ENCODE assay signal across 17 cellular contexts in the genomic region with DNA sequence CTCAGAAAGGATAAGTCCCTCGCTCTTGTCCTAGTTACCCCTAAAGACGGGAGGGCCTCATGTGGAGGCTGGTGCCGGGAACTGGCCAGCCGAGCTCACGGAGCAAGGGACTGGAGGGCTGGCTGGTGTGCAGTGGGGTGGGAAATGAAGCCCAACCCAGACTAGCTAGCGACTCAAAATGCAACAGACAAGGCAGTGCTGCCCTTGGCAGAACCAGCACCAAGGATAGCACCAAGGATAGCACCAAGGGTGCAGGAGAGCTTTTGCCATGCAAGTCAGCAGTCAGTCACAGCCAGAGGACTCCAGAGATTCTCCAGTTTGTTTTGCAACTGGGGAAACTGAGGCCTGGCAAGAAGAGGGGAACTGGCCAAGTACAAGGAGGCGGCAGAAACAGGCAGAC. TPM values are rescaled to one million over a fixed set of nuclear protein-coding genes. Genes with fewer than 3 reads are reported as not detected.
DNase-seq lines count a peak whose midpoint lies in the region; ATAC-seq and TF ChIP-seq lines count a peak whose summit lies in the region.
"Had no signal": no experiment of that assay in that cellular context is flagged by ENCODE, and none has a peak within 500 bp of the region (broad histone marks: within the 10 kb centered on the region; RNA-seq: fewer than 3 reads in every experiment).

No MANE protein-coding gene starts in this region.

- H2AFZ ChIP-seq in PC-3 (ENCODE audit: low read length) = no peak overlapping the region
- H2AFZ ChIP-seq in mesenchymal stem cell (ENCODE audit: low read depth, low read length) = no peak overlapping the region

- H4K91ac ChIP-seq in mesenchymal stem cell (ENCODE audit: low read length) = no peak overlapping the region

- H3K18ac ChIP-seq in mesenchymal stem cell (ENCODE audit: low read depth in 1 of 2, low read length in 2 of 2) = no peak overlapping the region

- no peaks in the 10 kb centered on the region for H3K79me2 ChIP-seq in PC-3 (ENCODE audit: low read length)

- H3K14ac ChIP-seq in mesenchymal stem cell (ENCODE audit: low read length in 2 of 2) = no peak overlapping the region

- H4K20me1 ChIP-seq in PC-3 (ENCODE audit: low read length) = no peaks in the 10 kb centered on the region
- H4K20me1 ChIP-seq: BLaER1 treated with 17β-estradiol and CSF1 and Interleukin-3, amounts not matched to agents 10 nM and 100 nM had no signal

- H2AK5ac ChIP-seq in mesenchymal stem cell (ENCODE audit: low read length, severe bottlenecking) = no peak overlapping the region

- H2BK12ac ChIP-seq in mesenchymal stem cell (ENCODE audit: low read length in 2 of 2) = no peak overlapping the region

- H2BK15ac ChIP-seq in mesenchymal stem cell (ENCODE audit: low read depth, poor library complexity, severe bottlenecking) = no peak overlapping the region

- no peaks in the 10 kb centered on the region for H3K79me1 ChIP-seq in mesenchymal stem cell (replicated peaks; ENCODE audit: low read length, poor library complexity, severe bottlenecking)

- no peak overlapping the region for H4K8ac ChIP-seq in mesenchymal stem cell (ENCODE audit: low read length)

- H3K4me3 ChIP-seq in PC-3 (ENCODE audit: low read length) (no peak overlapping the region), choroid plexus epithelial cell (ENCODE audit: low read depth, low read length) (no peak overlapping the region), mesenchymal stem cell (ENCODE audit: insufficient read depth in 1 of 2, low read depth in 1 of 2, low read length in 2 of 2) (no peak overlapping the region)
- H3K4me3 ChIP-seq: BLaER1 treated with 17β-estradiol and CSF1 and Interleukin-3, amounts not matched to agents 10 nM and 100 nM; mucosa of descending colon had no signal

- DNase-seq in ELR (ENCODE audit: low read depth) (peak; percentile 36), PC-3 (peak; percentile 33), choroid plexus epithelial cell (ENCODE audit: low read depth) (peak; percentile 67), mesenchymal stem cell (peak; percentile 50), occipital lobe (lab: John Stamatoyannopoulos, UW) (no peak)
- DNase-seq in stimulated activated CD4-positive, alpha-beta T cell treated with anti-CD3 and anti-CD28 coated beads, Interleukin-2, amount 100 ng/mL, for 24 hours = no peak
- no peak for DNase-seq in stimulated activated CD4-positive, alpha-beta T cell treated with anti-CD3 and anti-CD28 coated beads, Interleukin-4, amount 100 ng/mL, for 24 hours
- no peak for DNase-seq in NK-92 treated with Interleukin-12 subunit alpha and Interleukin-12 subunit beta, amount 100 ng/mL, for 24 hours (lab: John Stamatoyannopoulos, UW)
- DNase-seq: activated CD8-positive, alpha-beta T cell treated with anti-CD3 and anti-CD28 coated beads for 36 hours; effector memory CD4-positive, alpha-beta T cell; kidney; MV-4-11; NCI-H774; substantia nigra had no signal

- TF ChIP-seq CTCF in PC-3 (conservative IDR thresholded peaks at IDR 0.05; ENCODE audit: low read depth, low read length) (no peak), choroid plexus epithelial cell (conservative IDR thresholded peaks at IDR 0.05; ENCODE audit: low read depth, low read length) (no peak)

- WGBS in mesenchymal stem cell = 64% methylated on average over 7 of the region's 7 CpGs

- H3K9me3 ChIP-seq in PC-3 (ENCODE audit: low read length) = no peaks in the 10 kb centered on the region
- H3K9me3 ChIP-seq in mesenchymal stem cell (ENCODE audit: control insufficient read depth, low read length) = no peaks in the 10 kb centered on the region
- H3K9me3 ChIP-seq: BLaER1 treated with 17β-estradiol and CSF1 and Interleukin-3, amounts not matched to agents 10 nM and 100 nM; mucosa of descending colon had no signal

- ATAC-seq in PC-3 = no peak
- ATAC-seq: activated CD8-positive, alpha-beta T cell treated with anti-CD3 and anti-CD28 coated beads for 36 hours; activated T-helper 17 cell treated with anti-CD3 and anti-CD28 coated beads, Interleukin-2, amount 50 U/mL, for 72 hours; mucosa of descending colon had no signal

- POLR2A ChIA-PET in PC-3 (lab: Charles Lee; ENCODE audit: unreplicated experiment) = no interaction called here

- CTCF ChIA-PET in PC-3 (lab: Charles Lee) = no interaction called here

- H2BK120ac ChIP-seq in mesenchymal stem cell (ENCODE audit: low read depth, low read length) = no peak overlapping the region

- H2BK5ac ChIP-seq in mesenchymal stem cell (ENCODE audit: low read depth, low read length, poor library complexity, severe bottlenecking) = no peak overlapping the region

- H3K9ac ChIP-seq in PC-3 (ENCODE audit: low read length) (no peak overlapping the region), mesenchymal stem cell (ENCODE audit: low read length) (no peak overlapping the region)
- H3K9ac ChIP-seq: BLaER1 treated with 17β-estradiol and CSF1 and Interleukin-3, amounts not matched to agents 10 nM and 100 nM had no signal

- intact Hi-C loops in PC-3 (cut with micrococcal nuclease) = no loop called here

- H3K36me3 ChIP-seq in PC-3 (ENCODE audit: low read depth, low read length) = no peaks in the 10 kb centered on the region
- H3K36me3 ChIP-seq in mesenchymal stem cell (ENCODE audit: control insufficient read depth in 1 of 2, insufficient read depth in 2 of 2, low read depth in 1 of 2, low read length in 2 of 2) = no peaks in the 10 kb centered on the region
- H3K36me3 ChIP-seq: BLaER1 treated with 17β-estradiol and CSF1 and Interleukin-3, amounts not matched to agents 10 nM and 100 nM had no signal

- H3K23ac ChIP-seq in mesenchymal stem cell (ENCODE audit: low read length in 2 of 2) = no peak overlapping the region

- H3F3A ChIP-seq in PC-3 (ENCODE audit: low read length, unreplicated experiment) = no peaks in the 10 kb centered on the region

- H3K27me3 ChIP-seq in PC-3 (ENCODE audit: low read length) (no peaks in the 10 kb centered on the region), mesenchymal stem cell (ENCODE audit: control insufficient read depth in 1 of 2, insufficient read depth in 1 of 2, low read length in 2 of 2) (no peaks in the 10 kb centered on the region)
- H3K27me3 ChIP-seq: BLaER1 treated with 17β-estradiol and CSF1 and Interleukin-3, amounts not matched to agents 10 nM and 100 nM had no signal

- H3K4ac ChIP-seq in mesenchymal stem cell (ENCODE audit: low read depth in 1 of 2, low read length in 2 of 2) = no peak overlapping the region

- H3K4me1 ChIP-seq in PC-3 (ENCODE audit: insufficient read depth, low read length) (peaks cover 14% of the 10 kb centered on the region), mesenchymal stem cell (ENCODE audit: control insufficient read depth, insufficient read depth, low read depth, low read length) (peaks cover 11% of the 10 kb centered on the region)

- no TSS peak for BruUV-seq in PC-3 (replicated peaks; lab: Mats Ljungman, UMichigan)

- no peaks in the 10 kb centered on the region for H3K9me2 ChIP-seq in PC-3 (replicated peaks; ENCODE audit: low read length)

- H3K4me2 ChIP-seq in PC-3 (ENCODE audit: low read length) (no peak overlapping the region), mesenchymal stem cell (ENCODE audit: low read length, poor library complexity, severe bottlenecking) (no peak overlapping the region)
- H3K4me2 ChIP-seq: BLaER1 treated with 17β-estradiol and CSF1 and Interleukin-3, amounts not matched to agents 10 nM and 100 nM had no signal

- H3K27ac ChIP-seq in PC-3 (ENCODE audit: low read length) (no peak overlapping the region), mesenchymal stem cell (ENCODE audit: low read length, poor library complexity, severe bottlenecking) (no peak overlapping the region)
- H3K27ac ChIP-seq: BLaER1 treated with 17β-estradiol and CSF1 and Interleukin-3, amounts not matched to agents 10 nM and 100 nM had no signal

RNA-seq across cellular contexts. Expression of gene BATF2, which starts 6.5 kb away (rescaled TPM):
- total RNA-seq in PC-3 (2014; rRNA removed) = 0.52 TPM in 1 of 2 replicates, not detected in the other
- polyA plus RNA-seq in mesenchymal stem cell (2013, experiment 1 of 2) = 2.2 TPM
- polyA plus RNA-seq in mesenchymal stem cell (2013, experiment 2 of 2) = 2.3 TPM
- not detected for total RNA-seq in occipital lobe
- total RNA-seq: activated CD8-positive, alpha-beta T cell treated with anti-CD3 and anti-CD28 coated beads for 36 hours had no signal

RNA-seq across cellular contexts. Expression of gene ARL2, which starts 10.7 kb away (rescaled TPM):
- total RNA-seq in PC-3 (2014; rRNA removed) (86.0 and 107 TPM in 2 replicates), occipital lobe (31.2 TPM)
- 86.1 TPM for polyA plus RNA-seq in mesenchymal stem cell (2013, experiment 1 of 2)
- polyA plus RNA-seq in mesenchymal stem cell (2013, experiment 2 of 2) = 84.5 TPM

RNA-seq across cellular contexts. Expression of gene SNX15, which starts 24.0 kb away (rescaled TPM):
- 15.1 and 40.4 TPM in 2 replicates for total RNA-seq in PC-3 (2014; rRNA removed)
- polyA plus RNA-seq in mesenchymal stem cell (2013, experiment 1 of 2) = 18.5 TPM
- polyA plus RNA-seq in mesenchymal stem cell (2013, experiment 2 of 2) = 17.5 TPM
- 19.0 TPM for total RNA-seq in occipital lobe

RNA-seq across cellular contexts. Expression of gene MAJIN, which starts 31.4 kb away (rescaled TPM):
- total RNA-seq in PC-3 (2014; rRNA removed) = not detected in 2 replicates
- polyA plus RNA-seq in mesenchymal stem cell (2013, experiment 1 of 2) = not detected
- polyA plus RNA-seq in mesenchymal stem cell (2013, experiment 2 of 2) = not detected
- not detected for total RNA-seq in occipital lobe
- total RNA-seq: activated CD8-positive, alpha-beta T cell treated with anti-CD3 and anti-CD28 coated beads for 36 hours; kidney; mucosa of descending colon had no signal

RNA-seq across cellular contexts. Expression of gene SAC3D1, which starts 37.7 kb away (rescaled TPM):
- total RNA-seq in PC-3 (2014; rRNA removed) = 61.0 and 82.0 TPM in 2 replicates
- polyA plus RNA-seq in mesenchymal stem cell (2013, experiment 1 of 2) = 8.2 TPM
- polyA plus RNA-seq in mesenchymal stem cell (2013, experiment 2 of 2) = 8.5 TPM
- 8.7 TPM for total RNA-seq in occipital lobe

Comparison
In these comparisons a context has a peak if more than half of its experiments do, and no peak if none do; other contexts are left out.
1. DNase-seq: peak in ELR (single experiment), PC-3 (single experiment), choroid plexus epithelial cell (single experiment) and mesenchymal stem cell (single experiment); none in stimulated activated CD4-positive, alpha-beta T cell treated with anti-CD3 and anti-CD28 coated beads, Interleukin-2, amount 100 ng/mL, for 24 hours (0 of 2), occipital lobe (single experiment), stimulated activated CD4-positive, alpha-beta T cell treated with anti-CD3 and anti-CD28 coated beads, Interleukin-4, amount 100 ng/mL, for 24 hours (single experiment) and NK-92 treated with Interleukin-12 subunit alpha and Interleukin-12 subunit beta, amount 100 ng/mL, for 24 hours (single experiment).